In the genomic region with DNA sequence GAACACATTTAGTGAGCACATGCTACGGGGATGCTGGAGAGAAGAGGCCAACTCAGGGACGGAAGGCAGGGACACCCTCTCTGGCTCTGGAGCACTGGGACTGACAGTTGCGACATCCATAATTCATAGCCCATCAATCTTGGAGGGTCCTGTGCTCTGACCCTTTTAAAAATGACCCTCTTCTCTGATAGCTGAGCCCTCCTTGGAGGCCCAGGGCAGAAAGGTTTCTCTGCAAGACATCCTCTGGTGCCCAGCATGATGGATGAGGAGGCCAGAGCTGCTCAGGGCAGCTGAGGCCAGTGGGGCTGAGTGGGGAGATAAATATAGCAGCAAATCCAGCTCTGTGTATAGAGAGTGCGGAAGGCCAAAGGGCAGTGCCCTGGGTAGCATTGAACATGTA, we compare ENCODE assay signal across 28 cellular contexts. TPM values are rescaled to one million over a fixed set of nuclear protein-coding genes. Genes with fewer than 3 reads are reported as not detected.
DNase-seq lines count a peak whose midpoint lies in the region; ATAC-seq and TF ChIP-seq lines count a peak whose summit lies in the region.
"Had no signal": no experiment of that assay in that cellular context is flagged by ENCODE, and none has a peak within 500 bp of the region (broad histone marks: within the 10 kb centered on the region; RNA-seq: fewer than 3 reads in every experiment).

No MANE protein-coding gene starts in this region.

- peak; percentile 42 for ATAC-seq in omental fat pad (ENCODE audit: low FRiP score)
- ATAC-seq in upper lobe of left lung (ENCODE audit: low FRiP score in 2 of 2) = no peak
- ATAC-seq in stimulated activated naive CD8-positive, alpha-beta T cell treated with anti-CD3 and anti-CD28 coated beads, Interleukin-15, amount 100 ng/mL, for 72 hours = no peak
- ATAC-seq in HG03460 (IDR thresholded peaks at IDR 0.05; ENCODE audit: unreplicated experiment) = no peak
- ATAC-seq: heart right ventricle; natural killer cell treated with Interleukin-12 subunit alpha and Interleukin-12 subunit beta and Interleukin-15 and Interleukin-18, amount 100 ng/mL, for 72 hours; Right ventricle myocardium inferior had no signal

- H3K9me3 ChIP-seq in esophagus muscularis mucosa (no peaks in the 10 kb centered on the region), upper lobe of left lung (no peaks in the 10 kb centered on the region)
- H3K9me3 ChIP-seq: adrenal gland, heart right ventricle had no signal

- H3K4me3 Mint-ChIP-seq in activated naive CD4-positive, alpha-beta T cell treated with anti-CD3 and anti-CD28 coated beads, Interleukin-2, amount 50 U/mL, for 24 hours = no peak overlapping the region
- H3K4me3 Mint-ChIP-seq in activated naive CD4-positive, alpha-beta T cell treated with anti-CD3 and anti-CD28 coated beads, Interleukin-2, amount 10 ng/mL, durations not matched to agents 7 days and 5 days = no peak overlapping the region
- no peak overlapping the region for H3K4me3 Mint-ChIP-seq in stimulated activated naive CD8-positive, alpha-beta T cell treated with anti-CD3 and anti-CD28 coated beads, Interleukin-15, amount 100 ng/mL, for 72 hours
- H3K4me3 Mint-ChIP-seq: activated T-cell treated with anti-CD3 and anti-CD28 coated beads, Interleukin-2, amount 50 U/mL, for 24 hours; CD8-positive, alpha-beta memory T cell; natural killer cell treated with Interleukin-12 subunit alpha and Interleukin-12 subunit beta and Interleukin-15 and Interleukin-18, amount 100 ng/mL, for 72 hours had no signal

- no peak for DNase-seq in activated naive CD4-positive, alpha-beta T cell treated with anti-CD3 and anti-CD28 coated beads, Interleukin-2, amount 10 ng/mL, durations not matched to agents 7 days and 5 days
- DNase-seq in esophagus muscularis mucosa (ENCODE audit: extremely low spot score) = peak; percentile 57
- no peak for DNase-seq in omental fat pad (ENCODE audit: low spot score)
- DNase-seq in upper lobe of left lung = no peak
- no peak for DNase-seq in stimulated activated naive CD8-positive, alpha-beta T cell treated with anti-CD3 and anti-CD28 coated beads, Interleukin-15, amount 100 ng/mL, for 72 hours
- DNase-seq in effector CD8-positive, alpha-beta T cell (lab: John Stamatoyannopoulos, UW) = no peak
- DNase-seq: activated CD4-positive, alpha-beta T cell treated with anti-CD3 and anti-CD28 coated beads for 4 hours; activated gamma-delta T cell treated with Interleukin-2 at 50 U/mL for 16 hours; activated T-cell treated with anti-CD3 and anti-CD28 coated beads, Interleukin-2, amount 50 U/mL, for 24 hours; adrenal gland; CD8-positive, alpha-beta memory T cell; dermis blood vessel endothelial cell; DMS153; heart right ventricle; KBM-7; NCI-H1436 treated with DMSO at 0.1 percent for 48 hours; NCI-H446 treated with DMSO at 0.1 percent for 48 hours; posterior cingulate gyrus; stimulated activated CD4-positive, alpha-beta T cell treated with anti-CD3 and anti-CD28 coated beads, Interleukin-2, amount 100 ng/mL, for 24 hours; substantia nigra had no signal

- H3K27me3 Mint-ChIP-seq in activated naive CD4-positive, alpha-beta T cell treated with anti-CD3 and anti-CD28 coated beads, Interleukin-2, amount 50 U/mL, for 24 hours = peaks cover 20% of the 10 kb centered on the region
- peaks cover 38% of the 10 kb centered on the region for H3K27me3 Mint-ChIP-seq in activated naive CD4-positive, alpha-beta T cell treated with anti-CD3 and anti-CD28 coated beads, Interleukin-2, amount 10 ng/mL, durations not matched to agents 7 days and 5 days
- peaks cover 34% of the 10 kb centered on the region for H3K27me3 Mint-ChIP-seq in stimulated activated naive CD8-positive, alpha-beta T cell treated with anti-CD3 and anti-CD28 coated beads, Interleukin-15, amount 100 ng/mL, for 72 hours

- H3K4me1 ChIP-seq in esophagus muscularis mucosa (peaks cover 6 to 48% (median 43%) of the 10 kb centered on the region in 4 donors), upper lobe of left lung (peaks cover 0 to 10% (median 9%) of the 10 kb centered on the region in 4 donors)

- no peaks in the 10 kb centered on the region for H3K9me3 Mint-ChIP-seq in activated naive CD4-positive, alpha-beta T cell treated with anti-CD3 and anti-CD28 coated beads, Interleukin-2, amount 50 U/mL, for 24 hours
- no peaks in the 10 kb centered on the region for H3K9me3 Mint-ChIP-seq in activated naive CD4-positive, alpha-beta T cell treated with anti-CD3 and anti-CD28 coated beads, Interleukin-2, amount 10 ng/mL, durations not matched to agents 7 days and 5 days
- no peaks in the 10 kb centered on the region for H3K9me3 Mint-ChIP-seq in stimulated activated naive CD8-positive, alpha-beta T cell treated with anti-CD3 and anti-CD28 coated beads, Interleukin-15, amount 100 ng/mL, for 72 hours
- H3K9me3 Mint-ChIP-seq: activated T-cell treated with anti-CD3 and anti-CD28 coated beads, Interleukin-2, amount 50 U/mL, for 24 hours; CD8-positive, alpha-beta memory T cell; natural killer cell treated with Interleukin-12 subunit alpha and Interleukin-12 subunit beta and Interleukin-15 and Interleukin-18, amount 100 ng/mL, for 72 hours had no signal

- no peak for TF ChIP-seq POLR2A in esophagus muscularis mucosa (IDR thresholded peaks at IDR 0.05; ENCODE audit: low read depth)
- TF ChIP-seq POLR2A in upper lobe of left lung (IDR thresholded peaks at IDR 0.05) = no peak

- no peaks in the 10 kb centered on the region for H3K36me3 ChIP-seq in esophagus muscularis mucosa
- H3K36me3 ChIP-seq in upper lobe of left lung = no peaks in the 10 kb centered on the region
- H3K36me3 ChIP-seq: adrenal gland, cardiac muscle cell, heart right ventricle had no signal

- peak overlapping the region; percentile 26 to 85 (median 77) for H3K27ac ChIP-seq in esophagus muscularis mucosa (replicated peaks in 1 of 4)
- H3K27ac ChIP-seq in upper lobe of left lung = peak overlapping the region in 3 of 4 donors; percentile 62 to 71 (median 69)
- H3K27ac ChIP-seq: 22Rv1, cardiac muscle cell had no signal

- H3K36me3 Mint-ChIP-seq in activated naive CD4-positive, alpha-beta T cell treated with anti-CD3 and anti-CD28 coated beads, Interleukin-2, amount 50 U/mL, for 24 hours = no peaks in the 10 kb centered on the region
- no peaks in the 10 kb centered on the region for H3K36me3 Mint-ChIP-seq in activated naive CD4-positive, alpha-beta T cell treated with anti-CD3 and anti-CD28 coated beads, Interleukin-2, amount 10 ng/mL, durations not matched to agents 7 days and 5 days
- H3K36me3 Mint-ChIP-seq: CD8-positive, alpha-beta memory T cell; natural killer cell treated with Interleukin-12 subunit alpha and Interleukin-12 subunit beta and Interleukin-15 and Interleukin-18, amount 100 ng/mL, for 72 hours had no signal

- TF ChIP-seq CTCF in esophagus muscularis mucosa (IDR thresholded peaks at IDR 0.05) = no peak
- no peak for TF ChIP-seq CTCF in omental fat pad (IDR thresholded peaks at IDR 0.05)
- no peak for TF ChIP-seq CTCF in upper lobe of left lung (IDR thresholded peaks at IDR 0.05)

- H3K27me3 ChIP-seq in esophagus muscularis mucosa (no peaks in the 10 kb centered on the region), upper lobe of left lung (no peaks in the 10 kb centered on the region)
- H3K27me3 ChIP-seq: cardiac muscle cell had no signal

- 95% methylated on average over 4 of the region's 4 CpGs for WGBS in esophagus muscularis mucosa
- WGBS in upper lobe of left lung, 2 donors = 85% methylated on average over 4 of the region's 4 CpGs

- peak overlapping the region; percentile 14 for H3K27ac Mint-ChIP-seq in activated naive CD4-positive, alpha-beta T cell treated with anti-CD3 and anti-CD28 coated beads, Interleukin-2, amount 50 U/mL, for 24 hours
- no peak overlapping the region for H3K27ac Mint-ChIP-seq in activated naive CD4-positive, alpha-beta T cell treated with anti-CD3 and anti-CD28 coated beads, Interleukin-2, amount 10 ng/mL, durations not matched to agents 7 days and 5 days
- no peak overlapping the region for H3K27ac Mint-ChIP-seq in stimulated activated naive CD8-positive, alpha-beta T cell treated with anti-CD3 and anti-CD28 coated beads, Interleukin-15, amount 100 ng/mL, for 72 hours
- H3K27ac Mint-ChIP-seq: activated T-cell treated with anti-CD3 and anti-CD28 coated beads, Interleukin-2, amount 50 U/mL, for 24 hours; CD8-positive, alpha-beta memory T cell; natural killer cell treated with Interleukin-12 subunit alpha and Interleukin-12 subunit beta and Interleukin-15 and Interleukin-18, amount 100 ng/mL, for 72 hours had no signal

- H3K4me1 Mint-ChIP-seq in activated naive CD4-positive, alpha-beta T cell treated with anti-CD3 and anti-CD28 coated beads, Interleukin-2, amount 50 U/mL, for 24 hours = no peaks in the 10 kb centered on the region
- no peaks in the 10 kb centered on the region for H3K4me1 Mint-ChIP-seq in activated naive CD4-positive, alpha-beta T cell treated with anti-CD3 and anti-CD28 coated beads, Interleukin-2, amount 10 ng/mL, durations not matched to agents 7 days and 5 days
- no peaks in the 10 kb centered on the region for H3K4me1 Mint-ChIP-seq in stimulated activated naive CD8-positive, alpha-beta T cell treated with anti-CD3 and anti-CD28 coated beads, Interleukin-15, amount 100 ng/mL, for 72 hours
- H3K4me1 Mint-ChIP-seq: CD8-positive, alpha-beta memory T cell had no signal

- H3K4me3 ChIP-seq in esophagus muscularis mucosa (no peak overlapping the region), upper lobe of left lung (no peak overlapping the region)
- H3K4me3 ChIP-seq: adrenal gland, cardiac muscle cell, heart right ventricle had no signal

- intact Hi-C loops in esophagus muscularis mucosa (cut with DNase I) = loop anchor here (10.0 kb wide), 1 partner anchor 84 kb away; no protein-coding TSS in a partner anchor

- CTCF ChIA-PET in activated naive CD4-positive, alpha-beta T cell treated with anti-CD3 and anti-CD28 coated beads, Interleukin-2, amount 10 ng/mL, durations not matched to agents 7 days and 5 days (lab: Charles Lee) = no interaction called here

- TF ChIP-seq EP300 in esophagus muscularis mucosa (IDR thresholded peaks at IDR 0.05) = no peak
- TF ChIP-seq EP300 in upper lobe of left lung (IDR thresholded peaks at IDR 0.05) = no peak

RNA-seq across cellular contexts. Expression of gene FMOD, which starts 50.2 kb away (rescaled TPM):
- 10 to 100 TPM; 24.5 to 36.8 (median 33.8) TPM for total RNA-seq in esophagus muscularis mucosa
- 100 to 1,000 TPM in 2 of 4 donors, 10 to 100 TPM in 2; 50.6 to 179 (median 90.4) TPM for total RNA-seq in omental fat pad
- total RNA-seq in upper lobe of left lung = 10 to 100 TPM; 12.5 to 46.7 (median 25.4) TPM
- total RNA-seq: natural killer cell treated with Interleukin-12 subunit alpha and Interleukin-12 subunit beta and Interleukin-15 and Interleukin-18, amount 100 ng/mL, for 72 hours; OCI-LY7; T-helper 2 cell treated with Interferon-gamma antibody and Interleukin-4, amounts not matched to agents 100 ng/mL and 5 ng/mL, for 36 hours had no signal
